In genomic region chr10:45470098-45471012, GRCh38 we compare ENCODE assay signal across 1 cellular context.
TF ChIP-seq lines count a peak whose summit lies in the region.

No MANE protein-coding gene starts in this region.

TF ChIP-seq in K562, 482 proteins besides CTCF, POLR2A, EP300 and RAD21 (continued from another document and continues in another):
- TF ChIP-seq, protein P1, sequence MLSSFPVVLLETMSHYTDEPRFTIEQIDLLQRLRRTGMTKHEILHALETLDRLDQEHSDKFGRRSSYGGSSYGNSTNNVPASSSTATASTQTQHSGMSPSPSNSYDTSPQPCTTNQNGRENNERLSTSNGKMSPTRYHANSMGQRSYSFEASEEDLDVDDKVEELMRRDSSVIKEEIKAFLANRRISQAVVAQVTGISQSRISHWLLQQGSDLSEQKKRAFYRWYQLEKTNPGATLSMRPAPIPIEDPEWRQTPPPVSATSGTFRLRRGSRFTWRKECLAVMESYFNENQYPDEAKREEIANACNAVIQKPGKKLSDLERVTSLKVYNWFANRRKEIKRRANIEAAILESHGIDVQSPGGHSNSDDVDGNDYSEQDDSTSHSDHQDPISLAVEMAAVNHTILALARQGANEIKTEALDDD (IDR thresholded peaks at IDR 0.05) = peak; percentile 95
- TF ChIP-seq SAFB2 (IDR thresholded peaks at IDR 0.05; ENCODE audit: borderline replicate concordance, low read depth, low read length, severe bottlenecking) = no peak
- TF ChIP-seq, protein P2, sequence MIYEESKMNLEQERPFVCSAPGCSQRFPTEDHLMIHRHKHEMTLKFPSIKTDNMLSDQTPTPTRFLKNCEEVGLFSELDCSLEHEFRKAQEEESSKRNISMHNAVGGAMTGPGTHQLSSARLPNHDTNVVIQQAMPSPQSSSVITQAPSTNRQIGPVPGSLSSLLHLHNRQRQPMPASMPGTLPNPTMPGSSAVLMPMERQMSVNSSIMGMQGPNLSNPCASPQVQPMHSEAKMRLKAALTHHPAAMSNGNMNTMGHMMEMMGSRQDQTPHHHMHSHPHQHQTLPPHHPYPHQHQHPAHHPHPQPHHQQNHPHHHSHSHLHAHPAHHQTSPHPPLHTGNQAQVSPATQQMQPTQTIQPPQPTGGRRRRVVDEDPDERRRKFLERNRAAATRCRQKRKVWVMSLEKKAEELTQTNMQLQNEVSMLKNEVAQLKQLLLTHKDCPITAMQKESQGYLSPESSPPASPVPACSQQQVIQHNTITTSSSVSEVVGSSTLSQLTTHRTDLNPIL (CRISPR knock-in tag; IDR thresholded peaks at IDR 0.05) = no peak; the same call in 1 of the 2 replicates
- TF ChIP-seq HEY1 (CRISPR knock-in tag; IDR thresholded peaks at IDR 0.05; ENCODE audit: borderline replicate concordance) = peak; percentile 94; the same call in 1 of the 2 replicates
- TF ChIP-seq ZFP36 (IDR thresholded peaks at IDR 0.05; ENCODE audit: low read depth, low read length, partially characterized antibody) = peak; percentile 20
- TF ChIP-seq SAFB (IDR thresholded peaks at IDR 0.05; ENCODE audit: borderline replicate concordance, low read depth, low read length) = no peak
- peak; percentile 83 for TF ChIP-seq LCOR (CRISPR knock-in tag; IDR thresholded peaks at IDR 0.05)
- 0 out of 2 replicates have a peak, but pooled peaks have one; percentile 44 for TF ChIP-seq KLF1 (tag; IDR thresholded peaks at IDR 0.05)
- no peak for TF ChIP-seq SIN3B (IDR thresholded peaks at IDR 0.05; ENCODE audit: low read depth)
- TF ChIP-seq ATF1 (CRISPR knock-in tag; IDR thresholded peaks at IDR 0.05) = no peak
- peak; percentile 88 for TF ChIP-seq ATF1 (tag; IDR thresholded peaks at IDR 0.05)
- TF ChIP-seq, protein P3, sequence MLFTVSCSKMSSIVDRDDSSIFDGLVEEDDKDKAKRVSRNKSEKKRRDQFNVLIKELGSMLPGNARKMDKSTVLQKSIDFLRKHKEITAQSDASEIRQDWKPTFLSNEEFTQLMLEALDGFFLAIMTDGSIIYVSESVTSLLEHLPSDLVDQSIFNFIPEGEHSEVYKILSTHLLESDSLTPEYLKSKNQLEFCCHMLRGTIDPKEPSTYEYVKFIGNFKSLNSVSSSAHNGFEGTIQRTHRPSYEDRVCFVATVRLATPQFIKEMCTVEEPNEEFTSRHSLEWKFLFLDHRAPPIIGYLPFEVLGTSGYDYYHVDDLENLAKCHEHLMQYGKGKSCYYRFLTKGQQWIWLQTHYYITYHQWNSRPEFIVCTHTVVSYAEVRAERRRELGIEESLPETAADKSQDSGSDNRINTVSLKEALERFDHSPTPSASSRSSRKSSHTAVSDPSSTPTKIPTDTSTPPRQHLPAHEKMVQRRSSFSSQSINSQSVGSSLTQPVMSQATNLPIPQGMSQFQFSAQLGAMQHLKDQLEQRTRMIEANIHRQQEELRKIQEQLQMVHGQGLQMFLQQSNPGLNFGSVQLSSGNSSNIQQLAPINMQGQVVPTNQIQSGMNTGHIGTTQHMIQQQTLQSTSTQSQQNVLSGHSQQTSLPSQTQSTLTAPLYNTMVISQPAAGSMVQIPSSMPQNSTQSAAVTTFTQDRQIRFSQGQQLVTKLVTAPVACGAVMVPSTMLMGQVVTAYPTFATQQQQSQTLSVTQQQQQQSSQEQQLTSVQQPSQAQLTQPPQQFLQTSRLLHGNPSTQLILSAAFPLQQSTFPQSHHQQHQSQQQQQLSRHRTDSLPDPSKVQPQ (CRISPR knock-in tag; IDR thresholded peaks at IDR 0.05; ENCODE audit: borderline replicate concordance) = no peak
- TF ChIP-seq BRCA1 (IDR thresholded peaks at IDR 0.05) = no peak
- TF ChIP-seq BRCA1 (CRISPR knock-in tag; IDR thresholded peaks at IDR 0.05) = no peak
- TF ChIP-seq, protein P4, sequence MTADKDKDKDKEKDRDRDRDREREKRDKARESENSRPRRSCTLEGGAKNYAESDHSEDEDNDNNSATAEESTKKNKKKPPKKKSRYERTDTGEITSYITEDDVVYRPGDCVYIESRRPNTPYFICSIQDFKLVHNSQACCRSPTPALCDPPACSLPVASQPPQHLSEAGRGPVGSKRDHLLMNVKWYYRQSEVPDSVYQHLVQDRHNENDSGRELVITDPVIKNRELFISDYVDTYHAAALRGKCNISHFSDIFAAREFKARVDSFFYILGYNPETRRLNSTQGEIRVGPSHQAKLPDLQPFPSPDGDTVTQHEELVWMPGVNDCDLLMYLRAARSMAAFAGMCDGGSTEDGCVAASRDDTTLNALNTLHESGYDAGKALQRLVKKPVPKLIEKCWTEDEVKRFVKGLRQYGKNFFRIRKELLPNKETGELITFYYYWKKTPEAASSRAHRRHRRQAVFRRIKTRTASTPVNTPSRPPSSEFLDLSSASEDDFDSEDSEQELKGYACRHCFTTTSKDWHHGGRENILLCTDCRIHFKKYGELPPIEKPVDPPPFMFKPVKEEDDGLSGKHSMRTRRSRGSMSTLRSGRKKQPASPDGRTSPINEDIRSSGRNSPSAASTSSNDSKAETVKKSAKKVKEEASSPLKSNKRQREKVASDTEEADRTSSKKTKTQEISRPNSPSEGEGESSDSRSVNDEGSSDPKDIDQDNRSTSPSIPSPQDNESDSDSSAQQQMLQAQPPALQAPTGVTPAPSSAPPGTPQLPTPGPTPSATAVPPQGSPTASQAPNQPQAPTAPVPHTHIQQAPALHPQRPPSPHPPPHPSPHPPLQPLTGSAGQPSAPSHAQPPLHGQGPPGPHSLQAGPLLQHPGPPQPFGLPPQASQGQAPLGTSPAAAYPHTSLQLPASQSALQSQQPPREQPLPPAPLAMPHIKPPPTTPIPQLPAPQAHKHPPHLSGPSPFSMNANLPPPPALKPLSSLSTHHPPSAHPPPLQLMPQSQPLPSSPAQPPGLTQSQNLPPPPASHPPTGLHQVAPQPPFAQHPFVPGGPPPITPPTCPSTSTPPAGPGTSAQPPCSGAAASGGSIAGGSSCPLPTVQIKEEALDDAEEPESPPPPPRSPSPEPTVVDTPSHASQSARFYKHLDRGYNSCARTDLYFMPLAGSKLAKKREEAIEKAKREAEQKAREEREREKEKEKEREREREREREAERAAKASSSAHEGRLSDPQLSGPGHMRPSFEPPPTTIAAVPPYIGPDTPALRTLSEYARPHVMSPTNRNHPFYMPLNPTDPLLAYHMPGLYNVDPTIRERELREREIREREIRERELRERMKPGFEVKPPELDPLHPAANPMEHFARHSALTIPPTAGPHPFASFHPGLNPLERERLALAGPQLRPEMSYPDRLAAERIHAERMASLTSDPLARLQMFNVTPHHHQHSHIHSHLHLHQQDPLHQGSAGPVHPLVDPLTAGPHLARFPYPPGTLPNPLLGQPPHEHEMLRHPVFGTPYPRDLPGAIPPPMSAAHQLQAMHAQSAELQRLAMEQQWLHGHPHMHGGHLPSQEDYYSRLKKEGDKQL (CRISPR knock-in tag; IDR thresholded peaks at IDR 0.05; ENCODE audit: borderline replicate concordance) = no peak
- TF ChIP-seq ZBED1 (IDR thresholded peaks at IDR 0.05) = peak; percentile 95
- TF ChIP-seq ETV1 (tag; conservative IDR thresholded peaks at IDR 0.05; ENCODE audit: low read depth) = peak; percentile 88
- TF ChIP-seq TCF3 (CRISPR knock-in tag; IDR thresholded peaks at IDR 0.05) = peak; percentile 99
- no peak for TF ChIP-seq E4F1 (CRISPR knock-in tag; IDR thresholded peaks at IDR 0.05; ENCODE audit: borderline replicate concordance)
- TF ChIP-seq BCL6 (CRISPR knock-in tag; IDR thresholded peaks at IDR 0.05) = no peak; the same call in 1 of the 2 replicates
- TF ChIP-seq, protein P5, sequence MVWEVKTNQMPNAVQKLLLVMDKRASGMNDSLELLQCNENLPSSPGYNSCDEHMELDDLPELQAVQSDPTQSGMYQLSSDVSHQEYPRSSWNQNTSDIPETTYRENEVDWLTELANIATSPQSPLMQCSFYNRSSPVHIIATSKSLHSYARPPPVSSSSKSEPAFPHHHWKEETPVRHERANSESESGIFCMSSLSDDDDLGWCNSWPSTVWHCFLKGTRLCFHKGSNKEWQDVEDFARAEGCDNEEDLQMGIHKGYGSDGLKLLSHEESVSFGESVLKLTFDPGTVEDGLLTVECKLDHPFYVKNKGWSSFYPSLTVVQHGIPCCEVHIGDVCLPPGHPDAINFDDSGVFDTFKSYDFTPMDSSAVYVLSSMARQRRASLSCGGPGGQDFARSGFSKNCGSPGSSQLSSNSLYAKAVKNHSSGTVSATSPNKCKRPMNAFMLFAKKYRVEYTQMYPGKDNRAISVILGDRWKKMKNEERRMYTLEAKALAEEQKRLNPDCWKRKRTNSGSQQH (CRISPR knock-in tag; IDR thresholded peaks at IDR 0.05) = no peak
- no peak for TF ChIP-seq SREBF2 (CRISPR knock-in tag; IDR thresholded peaks at IDR 0.05)
- TF ChIP-seq TCF7L2 (IDR thresholded peaks at IDR 0.05; ENCODE audit: low read depth, low read length) = peak; percentile 77
- TF ChIP-seq ZBTB33 (CRISPR knock-in tag; IDR thresholded peaks at IDR 0.05) = no peak
- TF ChIP-seq ZNF561 (CRISPR knock-in tag; conservative IDR thresholded peaks at IDR 0.05) = no peak
- TF ChIP-seq NFRKB (IDR thresholded peaks at IDR 0.05; ENCODE audit: low read depth) = peak; percentile 93
- no peak for TF ChIP-seq ZNF23 (CRISPR knock-in tag; IDR thresholded peaks at IDR 0.05)
- TF ChIP-seq TAF7 (tag; IDR thresholded peaks at IDR 0.05) = 0 out of 2 replicates have a peak, but pooled peaks have one; percentile 8
- TF ChIP-seq EWSR1 (IDR thresholded peaks at IDR 0.05; ENCODE audit: borderline replicate concordance, low read depth, partially characterized antibody) = no peak
- TF ChIP-seq MECOM (CRISPR knock-in tag; IDR thresholded peaks at IDR 0.05) = peak; percentile 71
- TF ChIP-seq TARDBP (IDR thresholded peaks at IDR 0.05) = peak; percentile 96
- no peak for TF ChIP-seq ZC3H4 (CRISPR knock-in tag; IDR thresholded peaks at IDR 0.05; ENCODE audit: borderline replicate concordance)
- peak; percentile 100 for TF ChIP-seq TAL1 (IDR thresholded peaks at IDR 0.05)
- peak; percentile 62; the same call in 1 of the 2 replicates for TF ChIP-seq PHTF2 (CRISPR knock-in tag; IDR thresholded peaks at IDR 0.05)
- no peak for TF ChIP-seq NR1H2 (CRISPR knock-in tag; IDR thresholded peaks at IDR 0.05)
- TF ChIP-seq TSC22D4 (tag; IDR thresholded peaks at IDR 0.05) = no peak
- peak; percentile 88 for TF ChIP-seq ZBTB17 (CRISPR knock-in tag; IDR thresholded peaks at IDR 0.05)
- TF ChIP-seq RBFOX2 (IDR thresholded peaks at IDR 0.05; ENCODE audit: low read depth, low read length) = peak; percentile 44
- TF ChIP-seq, protein P6, sequence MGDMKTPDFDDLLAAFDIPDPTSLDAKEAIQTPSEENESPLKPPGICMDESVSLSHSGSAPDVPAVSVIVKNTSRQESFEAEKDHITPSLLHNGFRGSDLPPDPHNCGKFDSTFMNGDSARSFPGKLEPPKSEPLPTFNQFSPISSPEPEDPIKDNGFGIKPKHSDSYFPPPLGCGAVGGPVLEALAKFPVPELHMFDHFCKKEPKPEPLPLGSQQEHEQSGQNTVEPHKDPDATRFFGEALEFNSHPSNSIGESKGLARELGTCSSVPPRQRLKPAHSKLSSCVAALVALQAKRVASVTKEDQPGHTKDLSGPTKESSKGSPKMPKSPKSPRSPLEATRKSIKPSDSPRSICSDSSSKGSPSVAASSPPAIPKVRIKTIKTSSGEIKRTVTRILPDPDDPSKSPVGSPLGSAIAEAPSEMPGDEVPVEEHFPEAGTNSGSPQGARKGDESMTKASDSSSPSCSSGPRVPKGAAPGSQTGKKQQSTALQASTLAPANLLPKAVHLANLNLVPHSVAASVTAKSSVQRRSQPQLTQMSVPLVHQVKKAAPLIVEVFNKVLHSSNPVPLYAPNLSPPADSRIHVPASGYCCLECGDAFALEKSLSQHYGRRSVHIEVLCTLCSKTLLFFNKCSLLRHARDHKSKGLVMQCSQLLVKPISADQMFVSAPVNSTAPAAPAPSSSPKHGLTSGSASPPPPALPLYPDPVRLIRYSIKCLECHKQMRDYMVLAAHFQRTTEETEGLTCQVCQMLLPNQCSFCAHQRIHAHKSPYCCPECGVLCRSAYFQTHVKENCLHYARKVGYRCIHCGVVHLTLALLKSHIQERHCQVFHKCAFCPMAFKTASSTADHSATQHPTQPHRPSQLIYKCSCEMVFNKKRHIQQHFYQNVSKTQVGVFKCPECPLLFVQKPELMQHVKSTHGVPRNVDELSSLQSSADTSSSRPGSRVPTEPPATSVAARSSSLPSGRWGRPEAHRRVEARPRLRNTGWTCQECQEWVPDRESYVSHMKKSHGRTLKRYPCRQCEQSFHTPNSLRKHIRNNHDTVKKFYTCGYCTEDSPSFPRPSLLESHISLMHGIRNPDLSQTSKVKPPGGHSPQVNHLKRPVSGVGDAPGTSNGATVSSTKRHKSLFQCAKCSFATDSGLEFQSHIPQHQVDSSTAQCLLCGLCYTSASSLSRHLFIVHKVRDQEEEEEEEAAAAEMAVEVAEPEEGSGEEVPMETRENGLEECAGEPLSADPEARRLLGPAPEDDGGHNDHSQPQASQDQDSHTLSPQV (IDR thresholded peaks at IDR 0.05) = peak; percentile 96
- peak; percentile 89 for TF ChIP-seq CREM (IDR thresholded peaks at IDR 0.05; ENCODE audit: low read depth)
- TF ChIP-seq GATAD2A (IDR thresholded peaks at IDR 0.05) = peak; percentile 93
- TF ChIP-seq CREB1 (IDR thresholded peaks at IDR 0.05) = peak; percentile 82
- peak; percentile 45; the same call in 1 of the 2 replicates for TF ChIP-seq CREB1 (CRISPR knock-in tag; IDR thresholded peaks at IDR 0.05)
- TF ChIP-seq PHF21A (IDR thresholded peaks at IDR 0.05; ENCODE audit: borderline replicate concordance, low read depth) = peak; percentile 80; the same call in 1 of the 2 replicates
- no peak for TF ChIP-seq NUFIP1 (IDR thresholded peaks at IDR 0.05; ENCODE audit: partially characterized antibody)
- peak; percentile 100 for TF ChIP-seq GATA2 (CRISPR knock-in tag; IDR thresholded peaks at IDR 0.05)
- no peak for TF ChIP-seq LARP7 (IDR thresholded peaks at IDR 0.05)
